ENCODE assay signal across 9 cellular contexts in genomic region chrX:107673933-107674479, GRCh38. TPM values are rescaled to one million over a fixed set of nuclear protein-coding genes. Genes with fewer than 3 reads are reported as not detected.
DNase-seq lines count a peak whose midpoint lies in the region; ATAC-seq and TF ChIP-seq lines count a peak whose summit lies in the region.
"Had no signal": no experiment of that assay in that cellular context is flagged by ENCODE, and none has a peak within 500 bp of the region (broad histone marks: within the 10 kb centered on the region; RNA-seq: fewer than 3 reads in every experiment).

No MANE protein-coding gene starts in this region.

- H3K9me3 ChIP-seq in muscle layer of duodenum (ENCODE audit: control insufficient read depth in 1 of 2, low read length in 2 of 2) = no peaks in the 10 kb centered on the region

- TF ChIP-seq CTCF in CD14-positive monocyte (IDR thresholded peaks at IDR 0.05) (no peak), cardiac fibroblast (IDR thresholded peaks at IDR 0.05; ENCODE audit: low read depth, low read length) (no peak)

- peak overlapping the region; percentile 96 for H3K27ac ChIP-seq in muscle layer of duodenum (ENCODE audit: low read length)

- H3K4me3 Mint-ChIP-seq in CD14-positive monocyte = peak overlapping the region; percentile 55 to 91
- peak overlapping the region; percentile 86 to 91 for H3K4me3 Mint-ChIP-seq in stimulated activated naive B cell treated with anti-CD40 and anti-IgM and Interleukin-4, amounts not matched to agents 10 μg/mL and 1 μg/mL and 100 μg/mL, for 72 hours
- H3K4me3 Mint-ChIP-seq: neural crest cell had no signal

- H3K9me3 Mint-ChIP-seq in CD14-positive monocyte = no peaks in the 10 kb centered on the region
- no peaks in the 10 kb centered on the region for H3K9me3 Mint-ChIP-seq in stimulated activated naive B cell treated with anti-CD40 and anti-IgM and Interleukin-4, amounts not matched to agents 10 μg/mL and 1 μg/mL and 100 μg/mL, for 72 hours
- H3K9me3 Mint-ChIP-seq: neural crest cell had no signal

- peak overlapping the region; percentile 89 to 99 (median 97) for H3K27ac Mint-ChIP-seq in CD14-positive monocyte
- peak overlapping the region; percentile 79 for H3K27ac Mint-ChIP-seq in stimulated activated naive B cell treated with anti-CD40 and anti-IgM and Interleukin-4, amounts not matched to agents 10 μg/mL and 1 μg/mL and 100 μg/mL, for 72 hours

- H3K4me1 ChIP-seq in muscle layer of duodenum (ENCODE audit: control insufficient read depth in 1 of 2, insufficient read depth in 2 of 2, low read length in 2 of 2) = peaks cover 4 to 11% of the 10 kb centered on the region in 2 donors

- H3K36me3 ChIP-seq in muscle layer of duodenum (ENCODE audit: control insufficient read depth in 1 of 2, insufficient read depth in 2 of 2, low read length in 2 of 2) = peaks cover 0 to 10% of the 10 kb centered on the region in 2 donors

- H3K4me1 Mint-ChIP-seq in CD14-positive monocyte = peaks cover 54% of the 10 kb centered on the region
- peaks cover 18 to 56% of the 10 kb centered on the region in 2 donors for H3K4me1 Mint-ChIP-seq in stimulated activated naive B cell treated with anti-CD40 and anti-IgM and Interleukin-4, amounts not matched to agents 10 μg/mL and 1 μg/mL and 100 μg/mL, for 72 hours

- no peaks in the 10 kb centered on the region for H3K27me3 ChIP-seq in muscle layer of duodenum (ENCODE audit: low read depth, low read length)

- peak overlapping the region in 1 of 2 donors; percentile 24 for H3K4me3 ChIP-seq in cardiac fibroblast (replicated peaks in 1 of 2; ENCODE audit: low read depth in 2 of 2, low read length in 2 of 2)
- H3K4me3 ChIP-seq in muscle layer of duodenum (ENCODE audit: low read depth in 1 of 2, low read length in 2 of 2) = peak overlapping the region; percentile 16 to 32

- H3K27me3 Mint-ChIP-seq in CD14-positive monocyte (ENCODE audit: low read depth in 3 of 3) = peaks cover 0 to 8% (median 3%) of the 10 kb centered on the region in 3 donors
- no peaks in the 10 kb centered on the region for H3K27me3 Mint-ChIP-seq in stimulated activated naive B cell treated with anti-CD40 and anti-IgM and Interleukin-4, amounts not matched to agents 10 μg/mL and 1 μg/mL and 100 μg/mL, for 72 hours

- intact Hi-C loops in CD14-positive monocyte (cut with micrococcal nuclease) = loop anchor here (2.0 kb wide), 1 partner anchor 43 kb away; no protein-coding TSS in a partner anchor

- peak; percentile 74 for DNase-seq in CD14-positive monocyte (ENCODE audit: low spot score)
- DNase-seq in HT1080 (ENCODE audit: low read depth) = peak; percentile 41
- DNase-seq in activated CD4-positive, CD25-positive, alpha-beta regulatory T cell (lab: John Stamatoyannopoulos, UW) = peak; percentile 48 to 78 (median 73)
- DNase-seq in cardiac fibroblast (ENCODE audit: low read depth in 2 of 2) = peak; percentile 94 to 95
- peak; percentile 88 for DNase-seq in stimulated activated naive B cell treated with anti-CD40 and anti-IgM and Interleukin-4, amounts not matched to agents 10 μg/mL and 1 μg/mL and 100 μg/mL, for 72 hours
- DNase-seq in NCI-H446 treated with DMSO at 0.1 percent for 48 hours (lab: John Stamatoyannopoulos, UW) = no peak

- ATAC-seq in GM21390 (IDR thresholded peaks at IDR 0.05; ENCODE audit: unreplicated experiment) = peak; percentile 91
- ATAC-seq in stimulated activated naive B cell treated with anti-CD40 and anti-IgM and Interleukin-4, amounts not matched to agents 10 μg/mL and 1 μg/mL and 100 μg/mL, for 72 hours (replicated peaks) = peak; percentile 87 to 89

- H3K36me3 Mint-ChIP-seq in CD14-positive monocyte = no peaks in the 10 kb centered on the region
- H3K36me3 Mint-ChIP-seq in stimulated activated naive B cell treated with anti-CD40 and anti-IgM and Interleukin-4, amounts not matched to agents 10 μg/mL and 1 μg/mL and 100 μg/mL, for 72 hours = peaks cover 0 to 5% of the 10 kb centered on the region in 2 donors

RNA-seq across cellular contexts. Expression of gene PRPS1, which starts 45.7 kb away (rescaled TPM):
- 10 to 100 TPM; 11.4 to 11.8 TPM for polyA plus RNA-seq in CD14-positive monocyte
- 39.6 and 55.5 TPM in 2 replicates for total RNA-seq in HT1080 (2014; rRNA removed; shearing (Covaris generic))
- polyA plus RNA-seq in HT1080 (2015; cell fraction: cytosol; rRNA removed) = 55.6 and 56.7 TPM in 2 replicates
- polyA plus RNA-seq in HT1080 (2015; cell fraction: nucleus; rRNA removed) = 38.4 and 40.4 TPM in 2 replicates
